Comparison of ENCODE assay signal across 8 cellular contexts in genomic region chr16:78099372-78100161, GRCh38. TPM values are rescaled to one million over a fixed set of nuclear protein-coding genes. Genes with fewer than 3 reads are reported as not detected.
DNase-seq lines count a peak whose midpoint lies in the region; ATAC-seq, FAIRE-seq and TF ChIP-seq lines count a peak whose summit lies in the region.

TSS of gene WWOX (plus strand) at chr16:78099654.

- in situ Hi-C loops in GM13977 (cut with MboI; ENCODE audit: low pct_unique_long_range_greater_than_20kb, low sequenced_read_pairs, unreplicated experiment): no loop called here

- intact Hi-C loops in left ventricle myocardium superior (cut with micrococcal nuclease) (loop anchor here (10.0 kb wide), 1 partner anchor 425 kb away; no protein-coding TSS in a partner anchor), psoas muscle (cut with DNase I) (loop anchor here in 1 of 2 donors (5.0 kb wide), 1 partner anchor 422 kb away; no protein-coding TSS in a partner anchor)

- H3K27me3 Mint-ChIP-seq in T-helper 17 cell: peaks cover 5% of the 10 kb centered on the region

- H3K27ac ChIP-seq in angular gyrus (ENCODE audit: low read depth, low read length) (peak within 1 kb of the TSS; percentile 90), psoas muscle (peak within 1 kb of the TSS; percentile 78)

- ATAC-seq in HG02884 (IDR thresholded peaks at IDR 0.05; ENCODE audit: unreplicated experiment) (peak; percentile 94), T-helper 17 cell (peak; percentile 95), left ventricle myocardium superior (peak; percentile 96), psoas muscle (peak; percentile 96 to 97 (median 96))

- peak within 1 kb of the TSS; percentile 95 for H3K27ac Mint-ChIP-seq in T-helper 17 cell

- H3K36me3 ChIP-seq in psoas muscle (ENCODE audit: insufficient read depth in 1 of 2, low read depth in 1 of 2): no peaks in the 10 kb centered on the region

- no peaks in the 10 kb centered on the region for H3K9me3 ChIP-seq in T-helper 17 cell (ENCODE audit: control insufficient read depth, low read length, poor library complexity, severe bottlenecking)
- H3K9me3 ChIP-seq in psoas muscle: no peaks in the 10 kb centered on the region

- peaks cover 6% of the 10 kb centered on the region for H3K4me1 ChIP-seq in psoas muscle

- H3K4me1 Mint-ChIP-seq in T-helper 17 cell: peaks cover 21% of the 10 kb centered on the region

- peaks cover 5% of the 10 kb centered on the region for H3K36me3 Mint-ChIP-seq in T-helper 17 cell (ENCODE audit: low read depth)

- H3K4me3 ChIP-seq in psoas muscle: peak within 1 kb of the TSS; percentile 82

- WGBS in psoas muscle, 3 donors: 0% methylated on average over 80 to 83 of the region's 83 CpGs

- peak within 1 kb of the TSS; percentile 94 for H3K4me3 Mint-ChIP-seq in T-helper 17 cell

- TF ChIP-seq CTCF in GM13977 (IDR thresholded peaks at IDR 0.05; ENCODE audit: extremely low read depth, insufficient read depth, missing control alignments) (peak; percentile 93), psoas muscle (IDR thresholded peaks at IDR 0.05) (peak; percentile 75)

- no peak for FAIRE-seq in urothelium cell line (lab: Jason Lieb, UNC)

- DNase-seq in GM13977 (ENCODE audit: low spot score) (peak; percentile 92), NCI-H146 treated with DMSO at 0.1 percent for 48 hours (lab: John Stamatoyannopoulos, UW; ENCODE audit: unreplicated experiment) (peak; percentile 86), T-helper 17 cell (peak; percentile 92 to 95 (median 95)), left ventricle myocardium superior (peak; percentile 97), psoas muscle (peak; percentile 96 to 98), urothelium cell line (ENCODE audit: low spot score) (peak; percentile 96)

- peaks cover 0 to 4% (median 0%) of the 10 kb centered on the region in 3 donors for H3K27me3 ChIP-seq in psoas muscle (ENCODE audit: insufficient read depth in 3 of 3, low read length in 2 of 3)

RNA-seq across cellular contexts. Expression of gene WWOX, which starts in this region (rescaled TPM):
- 10 to 100 TPM; 26.8 to 29.7 TPM for total RNA-seq in T-helper 17 cell
- total RNA-seq in left ventricle myocardium superior: 12.8 TPM
- 1 to 10 TPM; 3.7 to 6.6 (median 5.5) TPM for total RNA-seq in psoas muscle
- polyA plus RNA-seq in psoas muscle: 1 to 10 TPM; 3.1 to 5.8 (median 3.8) TPM

Comparison
In these comparisons a context has a peak if more than half of its experiments do, and no peak if none do; other contexts are left out.
1. Peak in every context shown above with its lines: DNase-seq, ATAC-seq, H3K4me3 ChIP-seq and H3K27ac ChIP-seq.